In genomic region chr1:2203671-2204383, GRCh38 we compare ENCODE assay signal across 10 cellular contexts. TPM values are rescaled to one million over a fixed set of nuclear protein-coding genes. Genes with fewer than 3 reads are reported as not detected.
DNase-seq lines count a peak whose midpoint lies in the region; FAIRE-seq and TF ChIP-seq lines count a peak whose summit lies in the region.
"Had no signal": no experiment of that assay in that cellular context is flagged by ENCODE, and none has a peak within 500 bp of the region (broad histone marks: within the 10 kb centered on the region; RNA-seq: fewer than 3 reads in every experiment).

No MANE protein-coding gene starts in this region.

- no peaks in the 10 kb centered on the region for H3K36me3 ChIP-seq in iPS DF 6.9 (ENCODE audit: control insufficient read depth, insufficient read depth, low read length)

- no peak for TF ChIP-seq CTCF in C4-2B (conservative IDR thresholded peaks at IDR 0.05)
- TF ChIP-seq CTCF in retinal pigment epithelial cell (conservative IDR thresholded peaks at IDR 0.05; ENCODE audit: low read depth, low read length) = no peak
- no peak for TF ChIP-seq CTCF in lower leg skin (IDR thresholded peaks at IDR 0.05)

- no peak for FAIRE-seq in GM12891 (lab: Jason Lieb, UNC)
- FAIRE-seq: TTC549 had no signal

- intact Hi-C loops in lower leg skin (cut with DNase I; ENCODE audit: low total_unique reads) = no loop called here

- H3K4me3 ChIP-seq in iPS DF 6.9 (ENCODE audit: low read length) (peak overlapping the region; percentile 44; the same call in 1 of the 2 replicates), retinal pigment epithelial cell (ENCODE audit: low read length) (peak overlapping the region; percentile 58), lower leg skin (ENCODE audit: low read depth, poor library complexity, severe bottlenecking) (no peak overlapping the region)

- TF ChIP-seq POLR2A in lower leg skin (IDR thresholded peaks at IDR 0.05) = no peak
- TF ChIP-seq POLR2A in GM12891 (IDR thresholded peaks at IDR 0.05; ENCODE audit: low read depth, low read length) = no peak

- H3K4me1 ChIP-seq in iPS DF 6.9 (ENCODE audit: control insufficient read depth, insufficient read depth, low read length) = peaks cover 3% of the 10 kb centered on the region; the same call in 1 of the 2 replicates

- no peaks in the 10 kb centered on the region for H3K9me3 ChIP-seq in iPS DF 6.9 (ENCODE audit: control insufficient read depth, insufficient read depth, low read length)

- WGBS in iPS DF 6.9 (ENCODE audit: insufficient coverage, insufficient read length) = no CpG with 5 or more reads among the region's 23 CpGs
- WGBS in lower leg skin, 2 donors = 78 to 86% methylated on average over 4 to 15 of the region's 23 CpGs

- DNase-seq in iPS DF 6.9 (ENCODE audit: low read depth, low spot score) (no peak), retinal pigment epithelial cell (ENCODE audit: low read depth) (no peak), lower leg skin (ENCODE audit: low spot score in 2 of 2) (no peak), GM12891 (ENCODE audit: insufficient read length, low spot score) (no peak), CD1c-positive myeloid dendritic cell (ENCODE audit: extremely low spot score) (no peak)
- DNase-seq in activated effector memory CD4-positive, alpha-beta T cell treated with anti-CD3 and anti-CD28 coated beads, Interleukin-2, amount 50 U/mL, for 16 hours = no peak
- DNase-seq: activated naive CD8-positive, alpha-beta T cell treated with anti-CD3 and anti-CD28 coated beads, Interleukin-2, amount 50 U/mL, for 24 hours had no signal

- H3K27me3 ChIP-seq in iPS DF 6.9 (ENCODE audit: control insufficient read depth, insufficient read depth, low read length) = no peaks in the 10 kb centered on the region

- H3K27ac ChIP-seq in C4-2B (peak overlapping the region; percentile 34; the same call in 1 of the 2 replicates), angular gyrus (ENCODE audit: low read depth, low read length) (peak overlapping the region; percentile 45), iPS DF 6.9 (ENCODE audit: low read length) (no peak overlapping the region)

TF ChIP-seq in GM12891, 5 proteins besides CTCF, POLR2A, EP300 and RAD21:
- no peak for TF ChIP-seq TAF1 (IDR thresholded peaks at IDR 0.05; ENCODE audit: low read depth, low read length)
- no peak for TF ChIP-seq PAX5 (IDR thresholded peaks at IDR 0.05; ENCODE audit: insufficient read depth, low read length, severe bottlenecking)
- TF ChIP-seq POLR2AphosphoS5 (IDR thresholded peaks at IDR 0.05; ENCODE audit: low read depth, low read length) = no peak
- no peak for TF ChIP-seq POU2F2 (IDR thresholded peaks at IDR 0.05; ENCODE audit: low read depth, low read length)
- TF ChIP-seq SPI1 (IDR thresholded peaks at IDR 0.05; ENCODE audit: low read depth, low read length) = no peak

RNA-seq across cellular contexts. Expression of gene FAAP20, which starts 9.3 kb away (rescaled TPM):
- total RNA-seq in lower leg skin = 10 to 100 TPM; 29.8 to 48.0 (median 45.6) TPM
- 47.2 TPM for polyA plus RNA-seq in GM12891 (2012; ENCODE audit: low read depth, missing spikeins)

RNA-seq across cellular contexts. Expression of gene SKI, which starts 24.3 kb away (rescaled TPM):
- 10 to 100 TPM; 67.3 to 80.8 (median 75.4) TPM for total RNA-seq in lower leg skin
- polyA plus RNA-seq in GM12891 (2012; ENCODE audit: low read depth, missing spikeins) = 3.2 TPM
